1 cellular context compared by ENCODE assay signal in genomic region chr17:34400301-34400931, GRCh38.
A peak's percentile ranks its signal among the peaks of the same experiment; 100 is the strongest.
TF ChIP-seq lines count a peak whose summit lies in the region.

No MANE protein-coding gene starts in this region.

TF ChIP-seq in GM12878, 131 proteins besides CTCF, POLR2A, EP300 and RAD21:
- TF ChIP-seq IKZF2 (IDR thresholded peaks at IDR 0.05) = no peak
- peak; percentile 9; the same call in 1 of the 2 replicates for TF ChIP-seq SPI1 (IDR thresholded peaks at IDR 0.05; ENCODE audit: borderline replicate concordance, insufficient read depth, low read depth, low read length)
